ENCODE assay signal across 8 cellular contexts in genomic region chr2:191555092-191555742, GRCh38.
DNase-seq lines count a peak whose midpoint lies in the region; ATAC-seq and TF ChIP-seq lines count a peak whose summit lies in the region.

No MANE protein-coding gene starts in this region.

- H3K4me1 ChIP-seq in mucosa of descending colon (ENCODE audit: low read depth) = peaks cover 6% of the 10 kb centered on the region

- H3K4me3 ChIP-seq in mucosa of descending colon = no peak overlapping the region

- TF ChIP-seq CTCF in mucosa of descending colon (IDR thresholded peaks at IDR 0.05) = peak; percentile 43

- intact Hi-C loops in mucosa of descending colon (cut with DNase I, micrococcal nuclease) = loop anchor here (5.0 to 10.0 kb wide), 3 partner anchors 260 to 610 kb away; no protein-coding TSS in a partner anchor

- H3K9me3 ChIP-seq in mucosa of descending colon = no peaks in the 10 kb centered on the region

- DNase-seq in DMS114 treated with DMSO at 0.1 percent for 48 hours (lab: John Stamatoyannopoulos, UW; ENCODE audit: unreplicated experiment) (peak; percentile 55), HS-27A (ENCODE audit: low read depth) (peak; percentile 50), NOMO-1 treated with DMSO at 0.1 percent for 48 hours (lab: John Stamatoyannopoulos, UW; ENCODE audit: unreplicated experiment) (peak; percentile 77), epidermal melanocyte (ENCODE audit: insufficient read length, low spot score) (peak; percentile 57), mucosa of descending colon (peak in 2 of 3 donors; percentile 83 to 96)
- peak; percentile 63 for DNase-seq in activated CD8-positive, alpha-beta memory T cell treated with anti-CD3 and anti-CD28 coated beads for 4 hours (ENCODE audit: low read depth in 2 of 2)
- peak; percentile 54 to 81 for DNase-seq in stimulated activated CD8-positive, alpha-beta memory T cell treated with anti-CD3 and anti-CD28 coated beads, Interleukin-4, amount 100 ng/mL, for 4 hours (ENCODE audit: low read depth in 2 of 2, low spot score in 1 of 2)

- ATAC-seq in GM21423 (IDR thresholded peaks at IDR 0.05; ENCODE audit: unreplicated experiment) (peak; percentile 90), mucosa of descending colon (peak; percentile 97)

- no peaks in the 10 kb centered on the region for H3K36me3 ChIP-seq in mucosa of descending colon (ENCODE audit: low read depth)
